In the genomic region with DNA sequence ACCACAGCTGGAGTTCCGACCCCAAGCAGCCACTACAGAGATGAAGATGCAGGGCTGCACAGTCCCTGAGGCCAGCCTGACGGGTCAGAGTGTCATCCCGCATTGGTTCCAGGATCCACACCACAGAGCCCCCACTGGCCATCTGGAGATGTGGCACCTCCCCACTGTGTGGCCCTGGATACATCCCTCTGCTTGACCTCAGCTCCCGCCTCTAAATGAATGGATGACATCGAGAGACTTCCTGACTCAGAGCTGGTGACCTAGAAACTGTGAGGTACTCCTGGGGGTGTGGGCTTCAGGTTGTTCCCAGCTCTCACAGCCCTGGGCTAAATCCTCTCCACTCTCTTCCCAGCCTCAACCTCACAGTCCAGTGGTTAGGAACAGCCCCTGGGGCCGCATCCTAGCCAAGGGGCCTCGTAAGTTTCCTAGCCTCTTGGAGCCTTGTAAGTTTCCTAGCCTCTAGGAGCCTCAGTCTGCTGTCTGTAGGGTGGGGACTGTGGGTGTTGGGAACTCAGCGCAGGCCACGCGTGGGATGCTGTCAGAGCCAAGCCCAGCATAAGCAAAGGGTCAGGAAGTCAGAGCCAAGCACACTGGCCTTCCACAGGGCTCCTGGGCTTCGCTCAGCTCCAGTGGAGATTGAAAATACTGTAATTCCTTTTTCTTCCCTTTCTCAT, we compare ENCODE assay signal across 13 cellular contexts.
DNase-seq lines count a peak whose midpoint lies in the region; ATAC-seq lines count a peak whose summit lies in the region.
"Had no signal": no experiment of that assay in that cellular context is flagged by ENCODE, and none has a peak within 500 bp of the region (broad histone marks: within the 10 kb centered on the region; RNA-seq: fewer than 3 reads in every experiment).

No MANE protein-coding gene starts in this region.

- peak overlapping the region; percentile 70 for H3K27ac Mint-ChIP-seq in T-helper 2 cell treated with Interferon-gamma antibody and Interleukin-4, amounts not matched to agents 5 μg/mL and 100 μg/mL, for 36 hours

- no peaks in the 10 kb centered on the region for H3K27me3 Mint-ChIP-seq in T-helper 2 cell treated with Interferon-gamma antibody and Interleukin-4, amounts not matched to agents 5 μg/mL and 100 μg/mL, for 36 hours (ENCODE audit: low read depth)
- H3K27me3 Mint-ChIP-seq: naive B cell had no signal

- DNase-seq in T-helper 2 cell treated with Interferon-gamma antibody and Interleukin-4, amounts not matched to agents 5 μg/mL and 100 μg/mL, for 36 hours (ENCODE audit: low spot score) = no peak
- DNase-seq in T-helper 2 cell = no peak
- peak; percentile 33 for DNase-seq in RKO (ENCODE audit: low spot score)
- DNase-seq in ecto neural progenitor cell (ENCODE audit: low spot score) = peak; percentile 69
- DNase-seq in renal cortical epithelial cell (ENCODE audit: low read depth) = peak; percentile 64
- DNase-seq in DMS79 (lab: John Stamatoyannopoulos, UW) = no peak
- no peak for DNase-seq in NOMO-1 (lab: John Stamatoyannopoulos, UW; ENCODE audit: unreplicated experiment in 2 of 2)
- DNase-seq: 8988T; activated T-cell treated with anti-CD3 and anti-CD28 coated beads, Interleukin-2, amount 50 U/mL, for 1 hour; naive B cell; NCI-H2171 treated with DMSO at 0.1 percent for 48 hours; SK-N-SH had no signal

- H3K4me1 Mint-ChIP-seq in T-helper 2 cell treated with Interferon-gamma antibody and Interleukin-4, amounts not matched to agents 5 μg/mL and 100 μg/mL, for 36 hours (ENCODE audit: low read depth) = peaks cover 44% of the 10 kb centered on the region

- no peak overlapping the region for H3K4me3 Mint-ChIP-seq in T-helper 2 cell treated with Interferon-gamma antibody and Interleukin-4, amounts not matched to agents 5 μg/mL and 100 μg/mL, for 36 hours
- H3K4me3 Mint-ChIP-seq: naive B cell had no signal

- ATAC-seq in GM19023 (IDR thresholded peaks at IDR 0.05; ENCODE audit: unreplicated experiment) = no peak

- no peaks in the 10 kb centered on the region for H3K9me3 Mint-ChIP-seq in T-helper 2 cell treated with Interferon-gamma antibody and Interleukin-4, amounts not matched to agents 5 μg/mL and 100 μg/mL, for 36 hours
- H3K9me3 Mint-ChIP-seq: naive B cell had no signal

- no peaks in the 10 kb centered on the region for H3K36me3 Mint-ChIP-seq in T-helper 2 cell treated with Interferon-gamma antibody and Interleukin-4, amounts not matched to agents 5 μg/mL and 100 μg/mL, for 36 hours (ENCODE audit: low read depth)
- H3K36me3 Mint-ChIP-seq: naive B cell had no signal

Comparison
In these comparisons a context has a peak if more than half of its experiments do, and no peak if none do; other contexts are left out.
1. DNase-seq: peak in RKO (single experiment), ecto neural progenitor cell (single experiment) and renal cortical epithelial cell (single experiment); none in T-helper 2 cell treated with Interferon-gamma antibody and Interleukin-4, amounts not matched to agents 5 μg/mL and 100 μg/mL, for 36 hours (single experiment), T-helper 2 cell (0 of 5), DMS79 (single experiment) and NOMO-1 (0 of 2).